Comparison of ENCODE assay signal across 28 cellular contexts in genomic region chr3:29646042-29646441, GRCh38.
"Had no signal": no experiment of that assay in that cellular context is flagged by ENCODE, and none has a peak within 500 bp of the region (broad histone marks: within the 10 kb centered on the region; RNA-seq: fewer than 3 reads in every experiment).

No MANE protein-coding gene starts in this region.

- H3K27ac Mint-ChIP-seq: effector memory CD8-positive, alpha-beta T cell; immature natural killer cell; memory B cell; natural killer cell; stimulated activated memory B cell treated with anti-CD40 and anti-IgM and Interleukin-4, amounts not matched to agents 10 μg/mL and 1 μg/mL and 100 μg/mL, for 72 hours; type B pancreatic cell had no signal

- DNase-seq: cortex of kidney; effector memory CD8-positive, alpha-beta T cell; erythroblast; esophagus squamous epithelium; foreskin melanocyte; glutamatergic neuron; hypothalamus; immature natural killer cell; islet precursor cell; kidney glomerular epithelial cell; left colon; natural killer cell; occipital lobe; ovary; posterior cingulate gyrus; psoas muscle; right cardiac atrium; spleen; stimulated activated CD4-positive, alpha-beta T cell treated with anti-CD3 and anti-CD28 coated beads, Interleukin-4, amount 100 ng/mL, for 4 hours; stimulated activated naive CD8-positive, alpha-beta T cell treated with anti-CD3 and anti-CD28 coated beads, Interleukin-15, Interleukin-2, amounts not matched to agents 100 U/mL and 50 U/mL, for 24 hours; substantia nigra; testis; tibial artery had no signal

- H3K27ac ChIP-seq: esophagus squamous epithelium, ovary, psoas muscle, skin epidermis, spleen, testis, tibial artery had no signal

- H3K27me3 ChIP-seq: esophagus squamous epithelium, ovary, spleen, testis, tibial artery had no signal

- H3K9me3 ChIP-seq: esophagus squamous epithelium, ovary, psoas muscle, spleen, testis, tibial artery had no signal

- H3K36me3 Mint-ChIP-seq: immature natural killer cell; memory B cell; natural killer cell; stimulated activated memory B cell treated with anti-CD40 and anti-IgM and Interleukin-4, amounts not matched to agents 10 μg/mL and 1 μg/mL and 100 μg/mL, for 72 hours; type B pancreatic cell had no signal

- H3K4me1 Mint-ChIP-seq: immature natural killer cell, natural killer cell had no signal

- H3K27me3 Mint-ChIP-seq: effector memory CD8-positive, alpha-beta T cell; memory B cell; stimulated activated memory B cell treated with anti-CD40 and anti-IgM and Interleukin-4, amounts not matched to agents 10 μg/mL and 1 μg/mL and 100 μg/mL, for 72 hours; type B pancreatic cell had no signal

- H3K4me3 ChIP-seq: esophagus squamous epithelium, lung, ovary, psoas muscle, skin epidermis, spleen, testis, tibial artery had no signal

- H3K36me3 ChIP-seq: esophagus squamous epithelium, ovary, spleen, tibial artery had no signal

- H3K4me3 Mint-ChIP-seq: effector memory CD8-positive, alpha-beta T cell; immature natural killer cell; memory B cell; natural killer cell; stimulated activated memory B cell treated with anti-CD40 and anti-IgM and Interleukin-4, amounts not matched to agents 10 μg/mL and 1 μg/mL and 100 μg/mL, for 72 hours; type B pancreatic cell had no signal

- H3K9me3 Mint-ChIP-seq: memory B cell; stimulated activated memory B cell treated with anti-CD40 and anti-IgM and Interleukin-4, amounts not matched to agents 10 μg/mL and 1 μg/mL and 100 μg/mL, for 72 hours; type B pancreatic cell had no signal

- ATAC-seq: effector memory CD8-positive, alpha-beta T cell; left colon; natural killer cell; psoas muscle; right cardiac atrium; stimulated activated memory B cell treated with anti-CD40 and anti-IgM and Interleukin-4, amounts not matched to agents 10 μg/mL and 1 μg/mL and 100 μg/mL, for 72 hours; stimulated activated naive CD8-positive, alpha-beta T cell treated with anti-CD3 and anti-CD28 coated beads, Interleukin-15, Interleukin-2, amounts not matched to agents 100 U/mL and 50 U/mL, for 24 hours had no signal
